Comparison of ENCODE assay signal across 8 cellular contexts in genomic region chr4:20251796-20252655, GRCh38. TPM values are rescaled to one million over a fixed set of nuclear protein-coding genes. Genes with fewer than 3 reads are reported as not detected.
DNase-seq lines count a peak whose midpoint lies in the region; ATAC-seq, FAIRE-seq and TF ChIP-seq lines count a peak whose summit lies in the region.

Gene SLIT2 (plus strand): TSS chr4:20251905. CDS start chr4:20253816, 1,911 bp downstream.

- H3F3A ChIP-seq in smooth muscle cell (ENCODE audit: low read depth) = no peaks in the 10 kb centered on the region

- peak within 1 kb of the TSS; percentile 96 for H3K4me2 ChIP-seq in smooth muscle cell

- under 1% methylated on average over 67 of the region's 85 CpGs for WGBS in smooth muscle cell (ENCODE audit: low lambda C conversion rate)

- H3K36me3 ChIP-seq in ES-I3 (ENCODE audit: insufficient read depth, low read length) (no peaks in the 10 kb centered on the region), HUES48 (ENCODE audit: control insufficient read depth, insufficient read depth, low read length) (no peaks in the 10 kb centered on the region), bronchial epithelial cell (ENCODE audit: control insufficient read depth, insufficient read depth, low read length) (no peaks in the 10 kb centered on the region), smooth muscle cell (ENCODE audit: low read depth) (no peaks in the 10 kb centered on the region)

- no peak within 1 kb of the TSS for H3K27ac ChIP-seq in HUES48 (ENCODE audit: low read depth, low read length)
- no peak within 1 kb of the TSS for H3K27ac ChIP-seq in smooth muscle cell (ENCODE audit: low read depth)

- H2AFZ ChIP-seq in smooth muscle cell (ENCODE audit: low read depth) = peak within 1 kb of the TSS; percentile 95

- TF ChIP-seq CTCF in bronchial epithelial cell (IDR thresholded peaks at IDR 0.05; ENCODE audit: insufficient read depth, low read length, severe bottlenecking) (no peak), smooth muscle cell (IDR thresholded peaks at IDR 0.05; ENCODE audit: borderline replicate concordance, insufficient read depth, poor library complexity, severe bottlenecking) (no peak)

- H3K27me3 ChIP-seq in HUES48 (ENCODE audit: control insufficient read depth, insufficient read depth, low read length) (peaks cover 69% of the 10 kb centered on the region), bronchial epithelial cell (ENCODE audit: control insufficient read depth, insufficient read depth, low read length) (peaks cover 31% of the 10 kb centered on the region), smooth muscle cell (ENCODE audit: low read depth) (peaks cover 23% of the 10 kb centered on the region)

- DNase-seq in RPMI7951 (ENCODE audit: low read depth) (peak; percentile 83), bronchial epithelial cell (ENCODE audit: low read depth) (peak; percentile 35), islet precursor cell (peak; percentile 94), smooth muscle cell (lab: John Stamatoyannopoulos, UW; ENCODE audit: unreplicated experiment) (peak; percentile 77), NCI-H2196 (lab: John Stamatoyannopoulos, UW; ENCODE audit: unreplicated experiment) (no peak)

- H3K9me3 ChIP-seq in ES-I3 (ENCODE audit: control insufficient read depth, insufficient read depth, low read length) (no peaks in the 10 kb centered on the region), HUES48 (ENCODE audit: control insufficient read depth, insufficient read depth, low read length) (no peaks in the 10 kb centered on the region), smooth muscle cell (replicated peaks; ENCODE audit: low read depth) (no peaks in the 10 kb centered on the region)

- FAIRE-seq in bronchial epithelial cell (lab: Jason Lieb, UNC) = no peak

- peaks cover 49% of the 10 kb centered on the region for H4K20me1 ChIP-seq in smooth muscle cell (ENCODE audit: low read depth)

- peaks cover 26% of the 10 kb centered on the region for H3K79me2 ChIP-seq in smooth muscle cell (ENCODE audit: low read depth)

- H3K4me1 ChIP-seq in ES-I3 (ENCODE audit: insufficient read depth, low read length) = peaks cover 5% of the 10 kb centered on the region; the same call in 1 of the 2 replicates
- H3K4me1 ChIP-seq in HUES48 (ENCODE audit: control insufficient read depth, insufficient read depth, low read length) = peaks cover 34% of the 10 kb centered on the region
- peaks cover 13% of the 10 kb centered on the region for H3K4me1 ChIP-seq in smooth muscle cell (ENCODE audit: low read depth)

- H3K9ac ChIP-seq in ES-I3 (ENCODE audit: low read depth, low read length) = peak within 1 kb of the TSS; percentile 82
- peak within 1 kb of the TSS; percentile 49; the same call in 1 of the 2 replicates for H3K9ac ChIP-seq in HUES48 (ENCODE audit: low read depth, low read length)
- H3K9ac ChIP-seq in smooth muscle cell (ENCODE audit: low read depth) = peak within 1 kb of the TSS; percentile 40

- ATAC-seq in GM21576 (IDR thresholded peaks at IDR 0.05; ENCODE audit: unreplicated experiment) = peak; percentile 69

- H3K4me3 ChIP-seq in HUES48 (ENCODE audit: low read depth, low read length) (peak within 1 kb of the TSS; percentile 85), bronchial epithelial cell (ENCODE audit: low read depth, low read length) (peak within 1 kb of the TSS; percentile 49), smooth muscle cell (peak within 1 kb of the TSS; percentile 73)

RNA-seq across cellular contexts. Expression of gene SLIT2, which starts in this region (rescaled TPM):
- total RNA-seq in RPMI7951 (2014; rRNA removed; shearing (Covaris generic)) = 12.7 and 13.8 TPM in 2 replicates
- total RNA-seq in bronchial epithelial cell (0.79 and 1.9 TPM in 2 replicates), smooth muscle cell (37.1 and 37.2 TPM in 2 replicates)
- 22.6 and 29.4 TPM in 2 replicates for polyA plus RNA-seq in smooth muscle cell
